ENCODE assay signal across 18 cellular contexts in the genomic region with DNA sequence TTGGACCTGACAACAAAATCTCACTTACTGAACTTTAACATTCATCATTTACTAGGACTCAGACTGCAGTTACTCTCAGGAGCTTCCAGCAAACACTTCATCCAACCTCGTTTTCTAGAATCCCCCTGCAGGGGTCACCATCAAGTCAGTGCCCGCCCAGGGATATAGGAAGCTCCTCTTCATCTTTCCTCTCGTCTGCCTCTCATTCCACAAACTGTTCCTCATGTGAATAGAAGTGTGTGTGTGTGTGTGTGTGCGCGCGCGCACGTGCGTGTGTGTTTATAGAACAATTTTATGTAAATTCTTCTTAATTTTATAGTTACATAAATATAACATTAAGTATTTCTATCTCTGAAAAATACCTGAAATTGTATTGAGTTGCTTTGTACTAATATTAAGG. TPM values are rescaled to one million over a fixed set of nuclear protein-coding genes. Genes with fewer than 3 reads are reported as not detected.
A peak's percentile ranks its signal among the peaks of the same experiment; 100 is the strongest.
DNase-seq lines count a peak whose midpoint lies in the region; ATAC-seq, FAIRE-seq and TF ChIP-seq lines count a peak whose summit lies in the region.
"Had no signal": no experiment of that assay in that cellular context is flagged by ENCODE, and none has a peak within 500 bp of the region (broad histone marks: within the 10 kb centered on the region; RNA-seq: fewer than 3 reads in every experiment).

No MANE protein-coding gene starts in this region.

- no peak overlapping the region for H3K4me3 ChIP-seq in cardiac fibroblast (replicated peaks in 1 of 2; ENCODE audit: low read depth in 2 of 2, low read length in 2 of 2)
- H3K4me3 ChIP-seq in ascending aorta = no peak overlapping the region
- H3K4me3 ChIP-seq in CD8-positive, alpha-beta memory T cell (ENCODE audit: low read length) = no peak overlapping the region
- H3K4me3 ChIP-seq: MG63, skin epidermis had no signal

- peaks cover 11 to 31% of the 10 kb centered on the region in 2 donors for H3K27me3 Mint-ChIP-seq in CD8-positive, alpha-beta memory T cell

- no peaks in the 10 kb centered on the region for H3K4me1 Mint-ChIP-seq in CD8-positive, alpha-beta memory T cell

- intact Hi-C loops in ascending aorta (cut with DNase I) = no loop called here

- H3K27me3 ChIP-seq in ascending aorta = no peaks in the 10 kb centered on the region
- H3K27me3 ChIP-seq in CD8-positive, alpha-beta memory T cell (ENCODE audit: insufficient read depth, low read length, poor library complexity, severe bottlenecking) = no peaks in the 10 kb centered on the region
- H3K27me3 ChIP-seq: MG63 had no signal

- H3K27ac Mint-ChIP-seq in CD8-positive, alpha-beta memory T cell = no peak overlapping the region
- H3K27ac Mint-ChIP-seq: CD14-positive monocyte; natural killer cell treated with Interleukin-12 subunit alpha and Interleukin-12 subunit beta and Interleukin-15 and Interleukin-18, amount 100 ng/mL, for 72 hours had no signal

- no peaks in the 10 kb centered on the region for H3K9me3 ChIP-seq in ascending aorta
- no peaks in the 10 kb centered on the region for H3K9me3 ChIP-seq in CD8-positive, alpha-beta memory T cell (ENCODE audit: low read length)
- H3K9me3 ChIP-seq: MG63 had no signal

- TF ChIP-seq CTCF in D721Med (IDR thresholded peaks at IDR 0.05; ENCODE audit: insufficient read depth, missing control alignments) (peak; percentile 26), cardiac fibroblast (IDR thresholded peaks at IDR 0.05; ENCODE audit: low read depth, low read length) (peak; percentile 10), ascending aorta (IDR thresholded peaks at IDR 0.05) (no peak)

- CTCF ChIA-PET in CD8-positive, alpha-beta memory T cell (lab: Charles Lee) = no interaction called here

- no peak for FAIRE-seq in D721Med (lab: Jason Lieb, UNC)
- no peak for FAIRE-seq in GM19239 (lab: Jason Lieb, UNC)

- H3K4me3 Mint-ChIP-seq in CD8-positive, alpha-beta memory T cell = no peak overlapping the region
- H3K4me3 Mint-ChIP-seq: activated T-cell treated with anti-CD3 and anti-CD28 coated beads, Interleukin-2, amount 50 U/mL, for 4 hours; CD14-positive monocyte; natural killer cell treated with Interleukin-12 subunit alpha and Interleukin-12 subunit beta and Interleukin-15 and Interleukin-18, amount 100 ng/mL, for 72 hours had no signal

- DNase-seq in D721Med (ENCODE audit: insufficient read length, low spot score) (no peak), HT1080 (ENCODE audit: low read depth) (peak; percentile 11), cardiac fibroblast (ENCODE audit: low read depth in 2 of 2) (peak; percentile 10 to 31), inferior parietal cortex (ENCODE audit: extremely low spot score) (peak; percentile 27), ascending aorta (ENCODE audit: low spot score in 2 of 2) (no peak), GM19239 (ENCODE audit: insufficient read length, low spot score) (no peak)
- no peak for DNase-seq in CD8-positive, alpha-beta memory T cell
- DNase-seq: activated T-cell treated with anti-CD3 and anti-CD28 coated beads, Interleukin-2, amount 50 U/mL, for 4 hours; amniotic stem cell; effector CD8-positive, alpha-beta T cell; MG63; NCI-H2171 treated with DMSO at 0.1 percent for 48 hours; SW 1271 had no signal

- H3K36me3 ChIP-seq in ascending aorta = no peaks in the 10 kb centered on the region
- H3K36me3 ChIP-seq in CD8-positive, alpha-beta memory T cell (ENCODE audit: insufficient read depth, low read length) = no peaks in the 10 kb centered on the region
- H3K36me3 ChIP-seq: MG63 had no signal

- no peak for ATAC-seq in GM19455 (IDR thresholded peaks at IDR 0.05; ENCODE audit: unreplicated experiment)
- ATAC-seq: activated T-cell treated with anti-CD3 and anti-CD28 coated beads, Interleukin-2, amount 50 U/mL, for 4 hours; left lobe of liver; natural killer cell treated with Interleukin-12 subunit alpha and Interleukin-12 subunit beta and Interleukin-15 and Interleukin-18, amount 100 ng/mL, for 72 hours had no signal

- H3K27ac ChIP-seq in ascending aorta = no peak overlapping the region
- no peak overlapping the region for H3K27ac ChIP-seq in CD8-positive, alpha-beta memory T cell (ENCODE audit: low read depth, low read length)
- H3K27ac ChIP-seq: skin epidermis had no signal

- H3K36me3 Mint-ChIP-seq in CD8-positive, alpha-beta memory T cell = peaks cover 0 to 1% (median 0%) of the 10 kb centered on the region in 3 donors
- H3K36me3 Mint-ChIP-seq: CD14-positive monocyte; natural killer cell treated with Interleukin-12 subunit alpha and Interleukin-12 subunit beta and Interleukin-15 and Interleukin-18, amount 100 ng/mL, for 72 hours had no signal

- H3K9me3 Mint-ChIP-seq in CD8-positive, alpha-beta memory T cell = peaks cover 0 to 1% (median 0%) of the 10 kb centered on the region in 5 donors
- H3K9me3 Mint-ChIP-seq: activated T-cell treated with anti-CD3 and anti-CD28 coated beads, Interleukin-2, amount 50 U/mL, for 4 hours; natural killer cell treated with Interleukin-12 subunit alpha and Interleukin-12 subunit beta and Interleukin-15 and Interleukin-18, amount 100 ng/mL, for 72 hours had no signal

- POLR2A ChIA-PET in CD8-positive, alpha-beta memory T cell (lab: Charles Lee) = no interaction called here

- H3K4me1 ChIP-seq in ascending aorta = no peaks in the 10 kb centered on the region
- no peaks in the 10 kb centered on the region for H3K4me1 ChIP-seq in CD8-positive, alpha-beta memory T cell (ENCODE audit: insufficient read depth, low read length)

RNA-seq across cellular contexts. Expression of a gene that starts 21.8 kb away (rescaled TPM):
- total RNA-seq in HT1080 (2014; rRNA removed; shearing (Covaris generic)) = 27.6 and 32.2 TPM in 2 replicates
- polyA plus RNA-seq in HT1080 (2015; cell fraction: cytosol; rRNA removed) = 20.1 and 27.2 TPM in 2 replicates
- polyA plus RNA-seq in HT1080 (2015; cell fraction: nucleus; rRNA removed) = 32.9 and 40.2 TPM in 2 replicates
- total RNA-seq in ascending aorta = 8.8 TPM
- 10 to 100 TPM; 36.7 to 38.8 TPM for total RNA-seq in CD8-positive, alpha-beta memory T cell
- polyA plus RNA-seq in CD8-positive, alpha-beta memory T cell = 28.3 TPM

Comparison
In these comparisons a context has a peak if more than half of its experiments do, and no peak if none do; other contexts are left out.
1. DNase-seq: peak in HT1080 (single experiment), cardiac fibroblast (2 of 2) and inferior parietal cortex (single experiment); none in D721Med (single experiment), ascending aorta (0 of 2), CD8-positive, alpha-beta memory T cell (0 of 5) and GM19239 (single experiment).
2. CTCF ChIP-seq: peak in D721Med (single experiment) and cardiac fibroblast (single experiment); none in ascending aorta (0 of 3).